19 cellular contexts compared by ENCODE assay signal in the genomic region with DNA sequence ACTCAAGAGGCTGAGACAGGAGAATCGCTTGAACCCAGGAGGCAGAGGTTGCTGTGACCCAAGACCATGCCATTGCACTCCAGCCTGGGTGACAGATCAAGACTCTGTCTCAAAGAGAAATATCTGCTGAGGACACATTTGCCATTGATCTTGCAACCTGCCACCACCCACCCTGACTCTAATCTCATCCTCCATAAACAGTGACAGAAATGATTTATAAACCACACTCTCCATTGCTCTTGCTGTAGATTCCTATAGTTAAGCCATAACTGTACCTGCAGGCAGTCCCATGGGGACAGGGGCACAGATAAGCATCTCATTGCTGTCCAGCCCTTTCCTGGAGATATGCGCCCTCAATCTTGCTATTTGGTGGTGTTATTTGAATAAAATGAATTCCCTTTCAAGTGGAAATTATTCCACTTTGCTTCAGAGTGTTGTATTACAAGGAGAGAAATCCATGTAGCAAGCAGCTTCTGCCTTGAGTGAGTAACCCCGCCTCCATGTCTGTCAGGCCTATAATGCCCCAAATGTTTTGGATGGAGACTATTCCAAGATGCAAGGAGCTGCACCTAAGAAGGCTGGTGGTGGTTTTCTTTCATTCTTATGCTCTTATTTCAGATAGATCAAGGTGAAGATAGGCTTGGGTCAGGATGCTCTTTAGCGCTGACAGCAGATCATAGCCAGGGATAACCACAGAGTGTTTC. TPM values are rescaled to one million over a fixed set of nuclear protein-coding genes. Genes with fewer than 3 reads are reported as not detected.
"Had no signal": no experiment of that assay in that cellular context is flagged by ENCODE, and none has a peak within 500 bp of the region (broad histone marks: within the 10 kb centered on the region; RNA-seq: fewer than 3 reads in every experiment).

No MANE protein-coding gene starts in this region.

- H3K27ac ChIP-seq: esophagus muscularis mucosa, left ventricle myocardium inferior had no signal

- H3K4me3 Mint-ChIP-seq: activated CD4-positive, alpha-beta T cell treated with anti-CD3 and anti-CD28 coated beads, Interleukin-2, amount 10 ng/mL, durations not matched to agents 24 days and 14 days; activated CD8-positive, alpha-beta T cell treated with anti-CD3 and anti-CD28 coated beads, Interleukin-2, amount 10 ng/mL, durations not matched to agents 7 days and 5 days; activated naive CD8-positive, alpha-beta T cell treated with anti-CD3 and anti-CD28 coated beads for 36 hours; naive thymus-derived CD4-positive, alpha-beta T cell; stimulated activated memory B cell treated with anti-CD40 and anti-IgM and Interleukin-4, amounts not matched to agents 10 μg/mL and 1 μg/mL and 100 μg/mL, for 72 hours had no signal

- H3K9me3 ChIP-seq: esophagus muscularis mucosa, left ventricle myocardium inferior, mucosa of descending colon had no signal

- H3K36me3 ChIP-seq: esophagus muscularis mucosa, left ventricle myocardium inferior had no signal

- FAIRE-seq: bronchial epithelial cell had no signal

- H3K9me3 Mint-ChIP-seq: activated CD4-positive, alpha-beta T cell treated with anti-CD3 and anti-CD28 coated beads, Interleukin-2, amount 10 ng/mL, durations not matched to agents 24 days and 14 days; activated naive CD8-positive, alpha-beta T cell treated with anti-CD3 and anti-CD28 coated beads for 36 hours; stimulated activated memory B cell treated with anti-CD40 and anti-IgM and Interleukin-4, amounts not matched to agents 10 μg/mL and 1 μg/mL and 100 μg/mL, for 72 hours had no signal

- ATAC-seq: activated CD8-positive, alpha-beta T cell treated with anti-CD3 and anti-CD28 coated beads, Interleukin-2, amount 10 ng/mL, durations not matched to agents 7 days and 5 days; mucosa of descending colon; naive thymus-derived CD4-positive, alpha-beta T cell; stimulated activated memory B cell treated with anti-CD40 and anti-IgM and Interleukin-4, amounts not matched to agents 10 μg/mL and 1 μg/mL and 100 μg/mL, for 72 hours had no signal

- H3K36me3 Mint-ChIP-seq: activated naive CD8-positive, alpha-beta T cell treated with anti-CD3 and anti-CD28 coated beads for 36 hours; naive thymus-derived CD4-positive, alpha-beta T cell; stimulated activated memory B cell treated with anti-CD40 and anti-IgM and Interleukin-4, amounts not matched to agents 10 μg/mL and 1 μg/mL and 100 μg/mL, for 72 hours had no signal

- DNase-seq: activated CD4-positive, alpha-beta T cell treated with anti-CD3 and anti-CD28 coated beads, Interleukin-2, amount 10 ng/mL, durations not matched to agents 24 days and 14 days; activated CD8-positive, alpha-beta memory T cell treated with anti-CD3 and anti-CD28 coated beads, Interleukin-2, amount 50 U/mL, for 4 hours; activated CD8-positive, alpha-beta T cell treated with anti-CD3 and anti-CD28 coated beads, Interleukin-2, amount 10 ng/mL, durations not matched to agents 7 days and 5 days; activated gamma-delta T cell; activated naive CD8-positive, alpha-beta T cell treated with anti-CD3 and anti-CD28 coated beads for 36 hours; activated T-cell treated with anti-CD3 and anti-CD28 coated beads, Interleukin-2, amount 50 U/mL, for 48 hours; amygdala; left ventricle myocardium inferior; mucosa of descending colon; naive thymus-derived CD4-positive, alpha-beta T cell; retina; stimulated activated CD4-positive, alpha-beta T cell treated with anti-CD3 and anti-CD28 coated beads, Interleukin-2, amount 100 ng/mL, for 48 hours; T-helper 2 cell had no signal

- H3K4me3 ChIP-seq: esophagus muscularis mucosa, left ventricle myocardium inferior, mucosa of descending colon had no signal

- H3K27ac Mint-ChIP-seq: activated CD4-positive, alpha-beta T cell treated with anti-CD3 and anti-CD28 coated beads, Interleukin-2, amount 10 ng/mL, durations not matched to agents 24 days and 14 days; activated CD8-positive, alpha-beta T cell treated with anti-CD3 and anti-CD28 coated beads, Interleukin-2, amount 10 ng/mL, durations not matched to agents 7 days and 5 days; activated naive CD8-positive, alpha-beta T cell treated with anti-CD3 and anti-CD28 coated beads for 36 hours; naive thymus-derived CD4-positive, alpha-beta T cell; stimulated activated memory B cell treated with anti-CD40 and anti-IgM and Interleukin-4, amounts not matched to agents 10 μg/mL and 1 μg/mL and 100 μg/mL, for 72 hours had no signal

RNA-seq across cellular contexts. Expression of a gene that starts 3.0 kb away (rescaled TPM):
- total RNA-seq: activated CD4-positive, alpha-beta T cell treated with anti-CD3 and anti-CD28 coated beads, Interleukin-2, amount 10 ng/mL, durations not matched to agents 24 days and 14 days; activated CD8-positive, alpha-beta T cell treated with anti-CD3 and anti-CD28 coated beads, Interleukin-2, amount 10 ng/mL, durations not matched to agents 7 days and 5 days; activated naive CD8-positive, alpha-beta T cell treated with anti-CD3 and anti-CD28 coated beads for 36 hours; bronchial epithelial cell; dermis microvascular lymphatic vessel endothelial cell; glomerular endothelial cell; left ventricle myocardium inferior; naive thymus-derived CD4-positive, alpha-beta T cell; ureter had no signal
- polyA plus RNA-seq: naive thymus-derived CD4-positive, alpha-beta T cell had no signal

RNA-seq across cellular contexts. Expression of a gene that starts 37.0 kb away (rescaled TPM):
- polyA plus RNA-seq: naive thymus-derived CD4-positive, alpha-beta T cell had no signal
